Comparison of ENCODE assay signal across 8 cellular contexts in genomic region chr4:182145360-182145905, GRCh38.
A peak's percentile ranks its signal among the peaks of the same experiment; 100 is the strongest.
DNase-seq lines count a peak whose midpoint lies in the region; ATAC-seq and TF ChIP-seq lines count a peak whose summit lies in the region.

No MANE protein-coding gene starts in this region.

- no peak for DNase-seq in stimulated activated naive CD8-positive, alpha-beta T cell treated with anti-CD3 and anti-CD28 coated beads, Interleukin-15, Interleukin-2, amounts not matched to agents 100 U/mL and 50 U/mL, for 24 hours
- DNase-seq in kidney glomerular epithelial cell (lab: John Stamatoyannopoulos, UW): peak; percentile 54
- no peak for DNase-seq in uterus
- DNase-seq in hippocampal formation (lab: John Stamatoyannopoulos, UW): no peak
- no peak for DNase-seq in midbrain (lab: John Stamatoyannopoulos, UW)
- no peak for DNase-seq in AG08395 (ENCODE audit: low spot score)

- intact Hi-C loops in uterus (cut with DNase I; ENCODE audit: low total_unique reads): no loop called here

- peak overlapping the region; percentile 4 for H3K27ac Mint-ChIP-seq in stimulated activated naive CD8-positive, alpha-beta T cell treated with anti-CD3 and anti-CD28 coated beads, Interleukin-15, Interleukin-2, amounts not matched to agents 100 ng/mL and 50 ng/mL, for 24 hours
- H3K27ac Mint-ChIP-seq in activated T-helper 17 cell treated with anti-CD3 and anti-CD28 coated beads, Interleukin-2, amount 50 U/mL, for 72 hours: no peak overlapping the region

- H3K4me3 ChIP-seq in uterus: peak overlapping the region; percentile 61 to 80

- no peak for TF ChIP-seq POLR2A in uterus (IDR thresholded peaks at IDR 0.05)

- no peaks in the 10 kb centered on the region for H3K9me3 ChIP-seq in uterus

- no peaks in the 10 kb centered on the region for H3K9me3 Mint-ChIP-seq in stimulated activated naive CD8-positive, alpha-beta T cell treated with anti-CD3 and anti-CD28 coated beads, Interleukin-15, Interleukin-2, amounts not matched to agents 100 ng/mL and 50 ng/mL, for 24 hours
- no peaks in the 10 kb centered on the region for H3K9me3 Mint-ChIP-seq in activated T-helper 17 cell treated with anti-CD3 and anti-CD28 coated beads, Interleukin-2, amount 50 U/mL, for 72 hours

- peak overlapping the region; percentile 57 for H3K4me3 Mint-ChIP-seq in stimulated activated naive CD8-positive, alpha-beta T cell treated with anti-CD3 and anti-CD28 coated beads, Interleukin-15, Interleukin-2, amounts not matched to agents 100 ng/mL and 50 ng/mL, for 24 hours
- H3K4me3 Mint-ChIP-seq in activated T-helper 17 cell treated with anti-CD3 and anti-CD28 coated beads, Interleukin-2, amount 50 U/mL, for 72 hours: peak overlapping the region; percentile 45

- peaks cover 14% of the 10 kb centered on the region for H3K4me1 Mint-ChIP-seq in stimulated activated naive CD8-positive, alpha-beta T cell treated with anti-CD3 and anti-CD28 coated beads, Interleukin-15, Interleukin-2, amounts not matched to agents 100 ng/mL and 50 ng/mL, for 24 hours (ENCODE audit: low read depth)
- peaks cover 7% of the 10 kb centered on the region for H3K4me1 Mint-ChIP-seq in activated T-helper 17 cell treated with anti-CD3 and anti-CD28 coated beads, Interleukin-2, amount 50 U/mL, for 72 hours

- peaks cover 0 to 11% of the 10 kb centered on the region in 2 donors for H3K27me3 ChIP-seq in uterus

- no peak for ATAC-seq in stimulated activated naive CD8-positive, alpha-beta T cell treated with anti-CD3 and anti-CD28 coated beads, Interleukin-15, Interleukin-2, amounts not matched to agents 100 U/mL and 50 U/mL, for 24 hours
- ATAC-seq in activated T-helper 17 cell treated with anti-CD3 and anti-CD28 coated beads, Interleukin-2, amount 50 U/mL, for 72 hours (replicated peaks): no peak

- no peak overlapping the region for H3K27ac ChIP-seq in uterus

- no peaks in the 10 kb centered on the region for H3K36me3 ChIP-seq in uterus

- no peaks in the 10 kb centered on the region for H3K36me3 Mint-ChIP-seq in stimulated activated naive CD8-positive, alpha-beta T cell treated with anti-CD3 and anti-CD28 coated beads, Interleukin-15, Interleukin-2, amounts not matched to agents 100 ng/mL and 50 ng/mL, for 24 hours (ENCODE audit: low read depth)
- no peaks in the 10 kb centered on the region for H3K36me3 Mint-ChIP-seq in activated T-helper 17 cell treated with anti-CD3 and anti-CD28 coated beads, Interleukin-2, amount 50 U/mL, for 72 hours (ENCODE audit: low read depth)

- H3K27me3 Mint-ChIP-seq in stimulated activated naive CD8-positive, alpha-beta T cell treated with anti-CD3 and anti-CD28 coated beads, Interleukin-15, Interleukin-2, amounts not matched to agents 100 ng/mL and 50 ng/mL, for 24 hours: peaks cover 68% of the 10 kb centered on the region
- H3K27me3 Mint-ChIP-seq in activated T-helper 17 cell treated with anti-CD3 and anti-CD28 coated beads, Interleukin-2, amount 50 U/mL, for 72 hours: peaks cover 66% of the 10 kb centered on the region

- TF ChIP-seq CTCF in uterus (IDR thresholded peaks at IDR 0.05): no peak

- peaks cover 0 to 5% of the 10 kb centered on the region in 2 donors for H3K4me1 ChIP-seq in uterus
